Comparison of ENCODE assay signal across 8 cellular contexts in genomic region chr17:63477471-63478440, GRCh38. TPM values are rescaled to one million over a fixed set of nuclear protein-coding genes. Genes with fewer than 3 reads are reported as not detected.
DNase-seq lines count a peak whose midpoint lies in the region; ATAC-seq and TF ChIP-seq lines count a peak whose summit lies in the region.

No MANE protein-coding gene starts in this region.

- peak overlapping the region in 3 of 4 donors; percentile 70 to 97 (median 90) for H3K27ac ChIP-seq in Peyer's patch
- peak overlapping the region; percentile 97 for H3K27ac ChIP-seq in parathyroid adenoma

- peak overlapping the region; percentile 79 for H3K4me2 ChIP-seq in parathyroid adenoma (ENCODE audit: low read length)

- TF ChIP-seq CTCF in Peyer's patch (IDR thresholded peaks at IDR 0.05) (no peak), epithelial cell of proximal tubule (conservative IDR thresholded peaks at IDR 0.05; ENCODE audit: low read depth, low read length) (no peak), parathyroid adenoma (IDR thresholded peaks at IDR 0.05) (no peak)

- H3K4me1 Mint-ChIP-seq in activated naive CD4-positive, alpha-beta T cell treated with anti-CD3 and anti-CD28 coated beads for 36 hours (ENCODE audit: low read depth), result peaks cover 5% of the 10 kb centered on the region

- H3K9ac ChIP-seq in parathyroid adenoma, result peak overlapping the region; percentile 77

- peak overlapping the region; percentile 47 for H3K4me3 Mint-ChIP-seq in activated naive CD4-positive, alpha-beta T cell treated with anti-CD3 and anti-CD28 coated beads for 36 hours

- intact Hi-C loops in activated naive CD4-positive, alpha-beta T cell treated with anti-CD3 and anti-CD28 coated beads for 36 hours (cut with micrococcal nuclease), result loop anchor here (2.0 kb wide), 1 partner anchor 31 kb away; the partner anchor contains the start of gene CYB561

- no peak overlapping the region for H3K27ac Mint-ChIP-seq in activated naive CD4-positive, alpha-beta T cell treated with anti-CD3 and anti-CD28 coated beads for 36 hours

- no peaks in the 10 kb centered on the region for H3K27me3 ChIP-seq in Peyer's patch
- H3K27me3 ChIP-seq in parathyroid adenoma (ENCODE audit: control insufficient read depth, insufficient read depth, low read length), result no peaks in the 10 kb centered on the region

- no peak for TF ChIP-seq POLR2A in Peyer's patch (IDR thresholded peaks at IDR 0.05)

- H3K9me3 Mint-ChIP-seq in activated naive CD4-positive, alpha-beta T cell treated with anti-CD3 and anti-CD28 coated beads for 36 hours, result no peaks in the 10 kb centered on the region

- H2AFZ ChIP-seq in parathyroid adenoma, result peak overlapping the region; percentile 51

- peaks cover 0 to 22% (median 10%) of the 10 kb centered on the region in 4 donors for H3K4me1 ChIP-seq in Peyer's patch
- peaks cover 63% of the 10 kb centered on the region for H3K4me1 ChIP-seq in parathyroid adenoma

- H3K36me3 ChIP-seq in Peyer's patch (peaks cover 0 to 29% (median 0%) of the 10 kb centered on the region in 3 donors), parathyroid adenoma (ENCODE audit: control insufficient read depth, insufficient read depth, low read length) (no peaks in the 10 kb centered on the region)

- H3K27me3 Mint-ChIP-seq in activated naive CD4-positive, alpha-beta T cell treated with anti-CD3 and anti-CD28 coated beads for 36 hours (ENCODE audit: low read depth), result peaks cover 34% of the 10 kb centered on the region

- DNase-seq in activated naive CD4-positive, alpha-beta T cell treated with anti-CD3 and anti-CD28 coated beads for 36 hours, result no peak
- no peak for DNase-seq in activated naive CD4-positive, alpha-beta T cell treated with Interleukin-2 at 50 U/mL for 16 hours
- DNase-seq in Peyer's patch (peak in 1 of 3 donors; percentile 72), epithelial cell of proximal tubule (ENCODE audit: low read depth) (no peak), T1000 (lab: John Stamatoyannopoulos, UW) (no peak), NCI-H2029 treated with DMSO at 0.1 percent for 48 hours (lab: John Stamatoyannopoulos, UW) (no peak)

- H3K4me3 ChIP-seq in Peyer's patch (peak overlapping the region; percentile 34 to 93 (median 70)), epithelial cell of proximal tubule (ENCODE audit: low read depth, low read length) (peak overlapping the region; percentile 25), parathyroid adenoma (ENCODE audit: low read depth, low read length) (peak overlapping the region; percentile 35)

- ATAC-seq in GM19023 (IDR thresholded peaks at IDR 0.05; ENCODE audit: unreplicated experiment), result no peak

- no peaks in the 10 kb centered on the region for H3K9me3 ChIP-seq in Peyer's patch
- no peaks in the 10 kb centered on the region for H3K9me3 ChIP-seq in parathyroid adenoma (ENCODE audit: control insufficient read depth, low read length)

- peaks cover 5% of the 10 kb centered on the region for H3K79me2 ChIP-seq in parathyroid adenoma

- H3K36me3 Mint-ChIP-seq in activated naive CD4-positive, alpha-beta T cell treated with anti-CD3 and anti-CD28 coated beads for 36 hours (ENCODE audit: low read depth), result no peaks in the 10 kb centered on the region

- CTCF ChIA-PET in activated naive CD4-positive, alpha-beta T cell treated with anti-CD3 and anti-CD28 coated beads for 36 hours (lab: Charles Lee), result interaction anchor here (0.6 to 6.1 kb wide), 16 partner anchors 8 to 583 kb away, joined by 3 to 138 read pairs (median 7); no protein-coding TSS in a partner anchor

RNA-seq across cellular contexts. Expression of gene ACE, which starts 0.9 kb away (rescaled TPM):
- under 1 TPM; 0.12 to 0.50 TPM for total RNA-seq in activated naive CD4-positive, alpha-beta T cell treated with anti-CD3 and anti-CD28 coated beads for 36 hours
- total RNA-seq in Peyer's patch (1,000 to 10,000 TPM in 2 of 4 donors, 100 to 1,000 TPM in 1, 10 to 100 TPM in 1; 42.9 to 1,678 (median 1,106) TPM), epithelial cell of proximal tubule (0.07 and 1.3 TPM in 2 replicates)

RNA-seq across cellular contexts. Expression of gene CYB561, which starts 31.6 kb away (rescaled TPM):
- total RNA-seq in activated naive CD4-positive, alpha-beta T cell treated with anti-CD3 and anti-CD28 coated beads for 36 hours, result 1 to 10 TPM; 2.3 to 2.6 TPM
- total RNA-seq in Peyer's patch (100 to 1,000 TPM in 2 of 4 donors, 10 to 100 TPM in 2; 42.9 to 161 (median 98.5) TPM), epithelial cell of proximal tubule (16.0 and 18.0 TPM in 2 replicates)

RNA-seq across cellular contexts. Expression of gene KCNH6, which starts 45.4 kb away (rescaled TPM):
- total RNA-seq in activated naive CD4-positive, alpha-beta T cell treated with anti-CD3 and anti-CD28 coated beads for 36 hours, result not detected
- total RNA-seq in Peyer's patch, result 10 to 100 TPM in 3 of 4 donors, 1 to 10 TPM in 1; 3.3 to 78.6 (median 26.7) TPM
- not detected in 2 replicates for total RNA-seq in epithelial cell of proximal tubule

Comparison
In these comparisons a context has a peak if more than half of its experiments do, and no peak if none do; other contexts are left out.
1. RNA of gene ACE, which starts 0.9 kb away (total RNA-seq): 42.9 to 1,678 TPM in Peyer's patch; 0.07 to 1.3 TPM in epithelial cell of proximal tubule and 0.12 to 0.50 TPM in activated naive CD4-positive, alpha-beta T cell treated with anti-CD3 and anti-CD28 coated beads for 36 hours; every median in the first group is over 10 times any median in the second.
2. Peak in every context shown above with its lines, with median percentiles within 50 percentile points of each other: H3K4me3 ChIP-seq.